1 cellular context compared by ENCODE assay signal in the genomic region with DNA sequence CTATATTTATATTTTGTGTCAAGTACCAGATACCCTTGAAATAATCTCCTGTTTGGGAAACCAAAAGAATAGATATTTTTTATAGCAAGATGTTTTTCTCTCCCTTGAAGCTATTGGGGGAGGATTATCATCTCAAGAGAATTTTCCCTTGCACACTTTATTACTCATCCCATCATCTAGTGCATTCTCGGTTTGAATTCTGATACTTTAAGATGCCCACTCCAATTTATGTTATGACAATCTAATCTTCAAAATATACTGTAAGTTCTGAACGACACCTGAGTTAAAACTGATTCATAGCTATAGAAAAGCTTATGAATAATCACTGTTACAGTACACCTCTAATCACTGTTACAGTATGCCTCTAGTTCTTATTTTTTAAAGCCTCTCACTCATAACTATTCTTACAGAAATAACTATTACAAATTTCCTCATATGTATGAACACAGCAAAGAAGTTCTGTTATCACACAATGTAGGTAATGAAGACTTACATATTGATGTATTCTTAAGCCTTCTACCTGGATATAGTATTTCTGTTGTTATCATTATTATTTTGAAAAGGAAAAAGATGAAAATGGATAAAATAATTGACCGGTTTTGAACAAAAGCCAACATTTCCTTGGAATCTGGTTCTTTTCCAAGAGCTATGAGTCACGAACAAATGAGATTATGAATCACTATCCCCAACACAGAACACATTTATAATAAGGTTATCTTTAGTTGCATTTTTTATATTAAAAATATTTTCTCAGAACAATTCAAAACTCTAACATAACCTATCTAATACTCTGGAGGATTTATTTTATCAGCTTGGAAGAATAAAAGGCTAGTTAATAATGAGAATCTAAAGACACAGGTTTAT.
TF ChIP-seq lines count a peak whose summit lies in the region.

No MANE protein-coding gene starts in this region.

TF ChIP-seq in SK-N-SH, 30 proteins besides CTCF, POLR2A, EP300 and RAD21 (continued from another document):
- TF ChIP-seq GATA2 (CRISPR knock-in tag; IDR thresholded peaks at IDR 0.05) = no peak
- peak; percentile 76 for TF ChIP-seq TCF12 (IDR thresholded peaks at IDR 0.05)
- TF ChIP-seq, protein P1, sequence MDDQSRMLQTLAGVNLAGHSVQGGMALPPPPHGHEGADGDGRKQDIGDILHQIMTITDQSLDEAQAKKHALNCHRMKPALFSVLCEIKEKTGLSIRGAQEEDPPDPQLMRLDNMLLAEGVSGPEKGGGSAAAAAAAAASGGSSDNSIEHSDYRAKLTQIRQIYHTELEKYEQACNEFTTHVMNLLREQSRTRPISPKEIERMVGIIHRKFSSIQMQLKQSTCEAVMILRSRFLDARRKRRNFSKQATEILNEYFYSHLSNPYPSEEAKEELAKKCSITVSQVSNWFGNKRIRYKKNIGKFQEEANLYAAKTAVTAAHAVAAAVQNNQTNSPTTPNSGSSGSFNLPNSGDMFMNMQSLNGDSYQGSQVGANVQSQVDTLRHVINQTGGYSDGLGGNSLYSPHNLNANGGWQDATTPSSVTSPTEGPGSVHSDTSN (IDR thresholded peaks at IDR 0.05) = peak; percentile 86
- TF ChIP-seq, protein P2, sequence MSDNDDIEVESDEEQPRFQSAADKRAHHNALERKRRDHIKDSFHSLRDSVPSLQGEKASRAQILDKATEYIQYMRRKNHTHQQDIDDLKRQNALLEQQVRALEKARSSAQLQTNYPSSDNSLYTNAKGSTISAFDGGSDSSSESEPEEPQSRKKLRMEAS (IDR thresholded peaks at IDR 0.05; ENCODE audit: low read depth) = no peak
- no peak for TF ChIP-seq USF2 (IDR thresholded peaks at IDR 0.05; ENCODE audit: borderline replicate concordance, low read depth, low read length)
- TF ChIP-seq NRF1 (IDR thresholded peaks at IDR 0.05; ENCODE audit: low read depth, low read length) = no peak
- TF ChIP-seq GABPA (IDR thresholded peaks at IDR 0.05; ENCODE audit: low read depth) = no peak
